17 cellular contexts compared by ENCODE assay signal in genomic region chr9:89445801-89446228, GRCh38. TPM values are rescaled to one million over a fixed set of nuclear protein-coding genes. Genes with fewer than 3 reads are reported as not detected.
DNase-seq lines count a peak whose midpoint lies in the region; ATAC-seq and TF ChIP-seq lines count a peak whose summit lies in the region.
"Had no signal": no experiment of that assay in that cellular context is flagged by ENCODE, and none has a peak within 500 bp of the region (broad histone marks: within the 10 kb centered on the region; RNA-seq: fewer than 3 reads in every experiment).

No MANE protein-coding gene starts in this region.

- H3K4me3 ChIP-seq in IMR-90 (ENCODE audit: insufficient read depth, low read depth, low read length): no peak overlapping the region
- H3K4me3 ChIP-seq: testis had no signal

- no peak overlapping the region for H3K4ac ChIP-seq in IMR-90 (ENCODE audit: low read depth, low read length)

- POLR2A ChIA-PET in CD4-positive, alpha-beta T cell (lab: Charles Lee): interaction anchor here (2.4 to 3.0 kb wide), 3 partner anchors 10 to 33 kb away, joined by 9 to 35 read pairs (median 15); no protein-coding TSS in a partner anchor
- POLR2A ChIA-PET in IMR-90 (lab: Charles Lee; ENCODE audit: unreplicated experiment): no interaction called here

- H3K27me3 Mint-ChIP-seq in CD4-positive, alpha-beta T cell: no peaks in the 10 kb centered on the region
- H3K27me3 Mint-ChIP-seq in chondrocyte (ENCODE audit: low read depth): no peaks in the 10 kb centered on the region
- H3K27me3 Mint-ChIP-seq in natural killer cell treated with Interleukin-12 subunit alpha and Interleukin-12 subunit beta and Interleukin-15 and Interleukin-18, amount 100 ng/mL, for 72 hours: peaks cover 0 to 2% of the 10 kb centered on the region in 2 donors

- H2BK20ac ChIP-seq in IMR-90 (ENCODE audit: low read depth, low read length): no peak overlapping the region

- H2AFZ ChIP-seq in IMR-90 (replicated peaks; ENCODE audit: low read length, poor library complexity): no peak overlapping the region

- H3K9me3 Mint-ChIP-seq in CD4-positive, alpha-beta T cell: no peaks in the 10 kb centered on the region
- no peaks in the 10 kb centered on the region for H3K9me3 Mint-ChIP-seq in chondrocyte (ENCODE audit: low read depth)
- no peaks in the 10 kb centered on the region for H3K9me3 Mint-ChIP-seq in natural killer cell treated with Interleukin-12 subunit alpha and Interleukin-12 subunit beta and Interleukin-15 and Interleukin-18, amount 100 ng/mL, for 72 hours

- H4K5ac ChIP-seq in IMR-90 (ENCODE audit: low read depth, low read length): no peak overlapping the region

- H3K9me1 ChIP-seq in IMR-90 (ENCODE audit: insufficient read depth, low read length): peaks cover 6% of the 10 kb centered on the region; the same call in 1 of the 2 replicates

- in situ Hi-C loops in IMR-90 (cut with MboI; ENCODE audit: low sequenced_read_pairs): no loop called here

- H3K56ac ChIP-seq in IMR-90 (ENCODE audit: extremely low read depth, insufficient read depth, low read length): no peak overlapping the region

- H3K27ac Mint-ChIP-seq in CD4-positive, alpha-beta T cell: peak overlapping the region; percentile 96
- no peak overlapping the region for H3K27ac Mint-ChIP-seq in chondrocyte (ENCODE audit: unreplicated experiment)
- peak overlapping the region; percentile 61 to 73 for H3K27ac Mint-ChIP-seq in natural killer cell treated with Interleukin-12 subunit alpha and Interleukin-12 subunit beta and Interleukin-15 and Interleukin-18, amount 100 ng/mL, for 72 hours

- H3K4me2 ChIP-seq in IMR-90 (ENCODE audit: low read depth, low read length): no peak overlapping the region

- H3K14ac ChIP-seq in IMR-90 (replicated peaks; ENCODE audit: low read depth, low read length): no peak overlapping the region

- H2AK5ac ChIP-seq in IMR-90 (ENCODE audit: low read depth, low read length): no peak overlapping the region

- H3K27ac ChIP-seq in CD4-positive, alpha-beta T cell (ENCODE audit: low read depth, low read length): peak overlapping the region; percentile 66
- no peak overlapping the region for H3K27ac ChIP-seq in IMR-90 (ENCODE audit: insufficient read depth, low read length)
- H3K27ac ChIP-seq: C4-2B, testis had no signal

- no peaks in the 10 kb centered on the region for H3K36me3 ChIP-seq in IMR-90 (ENCODE audit: control insufficient read depth, insufficient read depth, low read length)

- H3K9me3 ChIP-seq in CD4-positive, alpha-beta T cell (ENCODE audit: control insufficient read depth, low read length): no peaks in the 10 kb centered on the region
- no peaks in the 10 kb centered on the region for H3K9me3 ChIP-seq in IMR-90 (ENCODE audit: control insufficient read depth, insufficient read depth, low read length)
- H3K9me3 ChIP-seq: testis had no signal

- CTCF ChIA-PET in CD4-positive, alpha-beta T cell (lab: Charles Lee): interaction anchor here (1.3 to 2.6 kb wide), 2 partner anchors 16 to 36 kb away, joined by 3 to 15 read pairs; no protein-coding TSS in a partner anchor
- CTCF ChIA-PET in IMR-90 (lab: Yijun Ruan, JAX): no interaction called here

- H3K18ac ChIP-seq in IMR-90 (ENCODE audit: low read depth, low read length): no peak overlapping the region

- peaks cover 89% of the 10 kb centered on the region for H3K4me1 Mint-ChIP-seq in CD4-positive, alpha-beta T cell (ENCODE audit: low read depth)
- H3K4me1 Mint-ChIP-seq in chondrocyte (ENCODE audit: low read depth): peaks cover 8% of the 10 kb centered on the region
- peaks cover 63 to 76% of the 10 kb centered on the region in 2 donors for H3K4me1 Mint-ChIP-seq in natural killer cell treated with Interleukin-12 subunit alpha and Interleukin-12 subunit beta and Interleukin-15 and Interleukin-18, amount 100 ng/mL, for 72 hours (ENCODE audit: low read depth in 2 of 2)

- no peak for TF ChIP-seq CTCF in CD4-positive, alpha-beta T cell (IDR thresholded peaks at IDR 0.05)
- TF ChIP-seq CTCF in IMR-90 (conservative IDR thresholded peaks at IDR 0.05; ENCODE audit: low read depth, low read length) (no peak), chondrocyte (IDR thresholded peaks at IDR 0.05) (no peak)

- H3K4me3 Mint-ChIP-seq in CD4-positive, alpha-beta T cell: peak overlapping the region; percentile 32
- H3K4me3 Mint-ChIP-seq in chondrocyte (ENCODE audit: unreplicated experiment): no peak overlapping the region
- H3K4me3 Mint-ChIP-seq in natural killer cell treated with Interleukin-12 subunit alpha and Interleukin-12 subunit beta and Interleukin-15 and Interleukin-18, amount 100 ng/mL, for 72 hours: peak overlapping the region; percentile 40

- no peak overlapping the region for H2BK15ac ChIP-seq in IMR-90 (ENCODE audit: low read depth, low read length)

- BruUV-seq in IMR-90 (replicated peaks; lab: Mats Ljungman, UMichigan): no TSS peak

- intact Hi-C loops in CD4-positive, alpha-beta T cell (cut with DNase I, micrococcal nuclease): loop anchor here (2.0 kb wide), 2 partner anchors 19 to 33 kb away; no protein-coding TSS in a partner anchor
- intact Hi-C loops in IMR-90 (cut with micrococcal nuclease): no loop called here

- DNase-seq in CD4-positive, alpha-beta T cell: no peak
- no peak for DNase-seq in IMR-90
- peak; percentile 60 for DNase-seq in chondrocyte (ENCODE audit: low spot score)
- peak; percentile 41 for DNase-seq in natural killer cell treated with Interleukin-12 subunit alpha and Interleukin-12 subunit beta and Interleukin-15 and Interleukin-18, amount 100 ng/mL, for 72 hours (ENCODE audit: low spot score)
- DNase-seq in HuH-7.5 (ENCODE audit: low spot score): no peak
- DNase-seq in activated CD4-positive, CD25-positive, alpha-beta regulatory T cell treated with anti-CD3 and anti-CD28 coated beads, Interleukin-2, amount 50 U/mL, for 72 hours: no peak
- DNase-seq: activated gamma-delta T cell treated with Interleukin-2 at 50 U/mL for 16 hours; central memory CD4-positive, alpha-beta T cell; islet precursor cell; NCI-H2029; NCI-H69; stimulated activated CD4-positive, alpha-beta T cell treated with anti-CD3 and anti-CD28 coated beads, Interleukin-12 subunit alpha, Interleukin-12 subunit beta, amount 100 ng/mL, for 4 hours; testis had no signal

- no peak overlapping the region for H2BK5ac ChIP-seq in IMR-90 (ENCODE audit: low read depth, low read length, poor library complexity, severe bottlenecking)

- TF ChIP-seq POLR2A in IMR-90 (IDR thresholded peaks at IDR 0.05; ENCODE audit: low read depth, low read length): no peak

- H3K36me3 Mint-ChIP-seq in CD4-positive, alpha-beta T cell (ENCODE audit: low read depth): peaks cover 85% of the 10 kb centered on the region
- no peaks in the 10 kb centered on the region for H3K36me3 Mint-ChIP-seq in chondrocyte (ENCODE audit: low read depth)
- H3K36me3 Mint-ChIP-seq in natural killer cell treated with Interleukin-12 subunit alpha and Interleukin-12 subunit beta and Interleukin-15 and Interleukin-18, amount 100 ng/mL, for 72 hours: peaks cover 11% of the 10 kb centered on the region

- peak overlapping the region; percentile 28 for H2AK9ac ChIP-seq in IMR-90 (replicated peaks; ENCODE audit: low read depth, low read length, poor library complexity)

- ATAC-seq in CD4-positive, alpha-beta T cell (ENCODE audit: poor library complexity): no peak
- ATAC-seq in IMR-90 (ENCODE audit: low read depth): no peak
- ATAC-seq in natural killer cell treated with Interleukin-12 subunit alpha and Interleukin-12 subunit beta and Interleukin-15 and Interleukin-18, amount 100 ng/mL, for 72 hours: no peak
- ATAC-seq in GM21528 (IDR thresholded peaks at IDR 0.05; ENCODE audit: low FRiP score, unreplicated experiment): no peak
- ATAC-seq: activated CD4-positive, CD25-positive, alpha-beta regulatory T cell treated with anti-CD3 and anti-CD28 coated beads, Interleukin-2, amount 50 U/mL, for 24 hours; Panc1 had no signal

- no peak overlapping the region for H2BK120ac ChIP-seq in IMR-90 (ENCODE audit: low read depth, low read length)

- H3K79me1 ChIP-seq in IMR-90 (ENCODE audit: low read depth in 1 of 2, low read length in 2 of 2): no peaks in the 10 kb centered on the region

- peaks cover 10% of the 10 kb centered on the region; the same call in 1 of the 2 replicates for H3K4me1 ChIP-seq in IMR-90 (ENCODE audit: control insufficient read depth, insufficient read depth, low read length)

- H4K8ac ChIP-seq in IMR-90 (ENCODE audit: low read depth in 2 of 2, low read length in 2 of 2): no peak overlapping the region

- H3K9ac ChIP-seq in IMR-90 (ENCODE audit: low read depth, low read length): no peak overlapping the region

- TF ChIP-seq RAD21 in IMR-90 (IDR thresholded peaks at IDR 0.05; ENCODE audit: low read length): no peak

- H4K91ac ChIP-seq in IMR-90 (ENCODE audit: insufficient read depth, low read depth, low read length): no peak overlapping the region

- no peaks in the 10 kb centered on the region for H4K20me1 ChIP-seq in IMR-90 (ENCODE audit: insufficient read depth, low read length)

- no peaks in the 10 kb centered on the region for H3K27me3 ChIP-seq in CD4-positive, alpha-beta T cell (ENCODE audit: control insufficient read depth, insufficient read depth, low read length)
- H3K27me3 ChIP-seq in IMR-90 (ENCODE audit: control insufficient read depth, insufficient read depth, low read length): no peaks in the 10 kb centered on the region
- H3K27me3 ChIP-seq: testis had no signal

- 98% methylated on average over 7 of the region's 8 CpGs; no CpG with 5 or more reads in 1 of the 2 experiments for WGBS in IMR-90 (ENCODE audit: extremely low coverage in 2 of 2, insufficient read length in 1 of 2), 2 experiments

- dilution Hi-C loops in IMR-90 (cut with HindIII; ENCODE audit: low sequenced_read_pairs, unreplicated experiment): no loop called here

- H3K23ac ChIP-seq in IMR-90 (ENCODE audit: low read depth, low read length): no peak overlapping the region

TF ChIP-seq in IMR-90, 13 proteins besides CTCF, POLR2A, EP300 and RAD21 (continues in another document):
- TF ChIP-seq RFX5 (IDR thresholded peaks at IDR 0.05; ENCODE audit: low read depth, low read length) (no peak), CEBPB (IDR thresholded peaks at IDR 0.05; ENCODE audit: low read depth, low read length) (no peak), FOS (IDR thresholded peaks at IDR 0.05; ENCODE audit: low read depth, low read length) (no peak)

RNA-seq across cellular contexts. Expression of gene SEMA4D, which starts 52.1 kb away (rescaled TPM):
- 100 to 1,000 TPM; 399 to 430 TPM for total RNA-seq in CD4-positive, alpha-beta T cell
- 0.56 and 0.90 TPM in 2 replicates for total RNA-seq in IMR-90 (2012; rRNA removed)
- polyA plus RNA-seq in IMR-90 (2012; rRNA removed): 1.1 and 1.5 TPM in 2 replicates
- polyA plus RNA-seq in IMR-90 (2012; cell fraction: cytosol; rRNA removed): 0.82 and 1.2 TPM in 2 replicates
- polyA plus RNA-seq in IMR-90 (2012; cell fraction: nucleus; rRNA removed; ENCODE audit: low replicate concordance): 6.2 and 6.8 TPM in 2 replicates
- 3.3 to 3.8 TPM (median 3.8 TPM) in 3 replicates for total RNA-seq in chondrocyte
- 100 to 1,000 TPM; 169 to 237 TPM for total RNA-seq in natural killer cell treated with Interleukin-12 subunit alpha and Interleukin-12 subunit beta and Interleukin-15 and Interleukin-18, amount 100 ng/mL, for 72 hours

Comparison
In these comparisons a context has a peak if more than half of its experiments do, and no peak if none do; other contexts are left out.
1. DNase-seq: peak in chondrocyte (single experiment) and natural killer cell treated with Interleukin-12 subunit alpha and Interleukin-12 subunit beta and Interleukin-15 and Interleukin-18, amount 100 ng/mL, for 72 hours (single experiment); none in CD4-positive, alpha-beta T cell (0 of 10), IMR-90 (single experiment), HuH-7.5 (single experiment) and activated CD4-positive, CD25-positive, alpha-beta regulatory T cell treated with anti-CD3 and anti-CD28 coated beads, Interleukin-2, amount 50 U/mL, for 72 hours (single experiment).
2. RNA of gene SEMA4D, which starts 52.1 kb away (total RNA-seq): 399 to 430 TPM in CD4-positive, alpha-beta T cell and 169 to 237 TPM in natural killer cell treated with Interleukin-12 subunit alpha and Interleukin-12 subunit beta and Interleukin-15 and Interleukin-18, amount 100 ng/mL, for 72 hours; 3.3 to 3.8 TPM in chondrocyte and 0.56 to 0.90 TPM in IMR-90; every median in the first group is over 10 times any median in the second.